In genomic region chr13:114115796-114116195, GRCh38 we compare ENCODE assay signal across 1 cellular context.
TF ChIP-seq lines count a peak whose summit lies in the region.

No MANE protein-coding gene starts in this region.

TF ChIP-seq in WTC11, 78 proteins besides CTCF, POLR2A, EP300 and RAD21 (continued from another document):
- TF ChIP-seq STAT6 (CRISPR knock-in tag; conservative IDR thresholded peaks at IDR 0.05; ENCODE audit: low read depth) (no peak), ZMAT4 (CRISPR knock-in tag; IDR thresholded peaks at IDR 0.05) (no peak), USF2 (CRISPR knock-in tag; IDR thresholded peaks at IDR 0.05) (no peak), EMX1 (CRISPR knock-in tag; IDR thresholded peaks at IDR 0.05) (no peak), FOXJ3 (CRISPR knock-in tag; IDR thresholded peaks at IDR 0.05; ENCODE audit: borderline replicate concordance) (no peak)
